ENCODE assay signal across 2 cellular contexts in genomic region chr19:44641460-44641859, GRCh38.
TF ChIP-seq lines count a peak whose summit lies in the region.

No MANE protein-coding gene starts in this region.

TF ChIP-seq in liver, 16 proteins besides CTCF, POLR2A, EP300 and RAD21:
- TF ChIP-seq EGR1 (IDR thresholded peaks at IDR 0.05; ENCODE audit: low read depth in 2 of 2) (no peak), RXRA (IDR thresholded peaks at IDR 0.05) (no peak), SP1 (IDR thresholded peaks at IDR 0.05) (no peak), REST (IDR thresholded peaks at IDR 0.05) (no peak), TAF1 (conservative IDR thresholded peaks at IDR 0.05) (no peak), HNF4A (conservative IDR thresholded peaks at IDR 0.05) (no peak), YY1 (IDR thresholded peaks at IDR 0.05) (no peak)

TF ChIP-seq in HepG2, 621 proteins besides CTCF, POLR2A, EP300 and RAD21:
- TF ChIP-seq ZNF670 (CRISPR knock-in tag; IDR thresholded peaks at IDR 0.05; ENCODE audit: borderline replicate concordance) (no peak), SKIL (CRISPR knock-in tag; IDR thresholded peaks at IDR 0.05; ENCODE audit: borderline replicate concordance) (no peak), NCOA1 (CRISPR knock-in tag; IDR thresholded peaks at IDR 0.05) (no peak), KDM6A (CRISPR knock-in tag; IDR thresholded peaks at IDR 0.05; ENCODE audit: low read depth) (no peak), ZSCAN22 (CRISPR knock-in tag; IDR thresholded peaks at IDR 0.05) (no peak), CCDC6 (CRISPR knock-in tag; IDR thresholded peaks at IDR 0.05) (no peak), NFATC3 (CRISPR knock-in tag; IDR thresholded peaks at IDR 0.05) (no peak)
